Comparison of ENCODE assay signal across 13 cellular contexts in the genomic region with DNA sequence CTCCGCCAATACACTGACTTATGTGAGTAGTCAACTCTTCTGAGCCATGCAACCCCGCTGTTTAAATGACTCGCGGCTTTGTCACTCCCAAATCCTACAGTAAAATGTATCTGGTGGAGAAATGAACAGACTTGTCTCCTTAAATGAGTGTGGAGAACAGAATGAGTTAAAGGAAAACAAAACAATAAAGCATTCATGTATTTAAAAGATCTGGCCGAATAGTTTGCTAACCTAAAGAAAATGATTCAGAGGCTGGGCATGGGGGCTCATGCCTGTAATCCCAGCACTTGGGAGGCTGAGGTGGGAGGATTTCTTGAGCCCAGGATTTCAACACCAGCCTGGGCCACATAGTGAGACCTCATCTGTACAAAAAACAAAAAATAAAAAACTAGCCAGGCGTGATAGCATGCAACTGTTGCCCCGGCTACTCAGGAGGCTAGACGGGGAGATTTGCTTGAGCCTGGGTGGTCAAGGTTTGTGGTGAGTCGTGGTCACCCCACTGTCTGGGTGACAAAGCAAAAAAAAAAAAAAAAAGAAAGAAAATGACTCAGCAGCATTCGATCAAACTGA.
A peak's percentile ranks its signal among the peaks of the same experiment; 100 is the strongest.
DNase-seq lines count a peak whose midpoint lies in the region; ATAC-seq and TF ChIP-seq lines count a peak whose summit lies in the region.
"Had no signal": no experiment of that assay in that cellular context is flagged by ENCODE, and none has a peak within 500 bp of the region (broad histone marks: within the 10 kb centered on the region; RNA-seq: fewer than 3 reads in every experiment).

No MANE protein-coding gene starts in this region.

- no peak overlapping the region for H3K27ac Mint-ChIP-seq in CD4-positive, alpha-beta T cell
- H3K27ac Mint-ChIP-seq in activated CD4-positive, alpha-beta T cell treated with anti-CD3 and anti-CD28 coated beads, Interleukin-2, amount 10 ng/mL, durations not matched to agents 24 days and 14 days = no peak overlapping the region

- POLR2A ChIA-PET in CD4-positive, alpha-beta T cell (lab: Charles Lee) = no interaction called here

- H3K4me3 Mint-ChIP-seq in CD4-positive, alpha-beta T cell = no peak overlapping the region
- no peak overlapping the region for H3K4me3 Mint-ChIP-seq in activated CD4-positive, alpha-beta T cell treated with anti-CD3 and anti-CD28 coated beads, Interleukin-2, amount 10 ng/mL, durations not matched to agents 24 days and 14 days

- no peak for TF ChIP-seq CTCF in cardiac fibroblast (IDR thresholded peaks at IDR 0.05; ENCODE audit: low read depth, low read length)
- no peak for TF ChIP-seq CTCF in CD4-positive, alpha-beta T cell (IDR thresholded peaks at IDR 0.05)

- H3K9me3 Mint-ChIP-seq in CD4-positive, alpha-beta T cell = no peaks in the 10 kb centered on the region
- no peaks in the 10 kb centered on the region for H3K9me3 Mint-ChIP-seq in activated CD4-positive, alpha-beta T cell treated with anti-CD3 and anti-CD28 coated beads, Interleukin-2, amount 10 ng/mL, durations not matched to agents 24 days and 14 days

- CTCF ChIA-PET in CD4-positive, alpha-beta T cell (lab: Charles Lee) = no interaction called here

- H3K9me3 ChIP-seq in CD4-positive, alpha-beta T cell (ENCODE audit: control insufficient read depth, low read length) = no peaks in the 10 kb centered on the region
- H3K9me3 ChIP-seq: ovary had no signal

- no peak overlapping the region for H3K4me3 ChIP-seq in cardiac fibroblast (replicated peaks in 1 of 2; ENCODE audit: low read depth in 2 of 2, low read length in 2 of 2)
- H3K4me3 ChIP-seq: ovary had no signal

- ATAC-seq in GM18907 (IDR thresholded peaks at IDR 0.05; ENCODE audit: unreplicated experiment) = peak; percentile 60
- ATAC-seq in HG03354 (IDR thresholded peaks at IDR 0.05; ENCODE audit: poor library complexity, severe bottlenecking, unreplicated experiment) = peak; percentile 52
- no peak for ATAC-seq in CD4-positive, alpha-beta T cell (ENCODE audit: poor library complexity)
- no peak for ATAC-seq in GM19455 (IDR thresholded peaks at IDR 0.05; ENCODE audit: unreplicated experiment)

- no peaks in the 10 kb centered on the region for H3K36me3 Mint-ChIP-seq in CD4-positive, alpha-beta T cell (ENCODE audit: low read depth)
- H3K36me3 Mint-ChIP-seq in activated CD4-positive, alpha-beta T cell treated with anti-CD3 and anti-CD28 coated beads, Interleukin-2, amount 10 ng/mL, durations not matched to agents 24 days and 14 days (ENCODE audit: low read depth) = no peaks in the 10 kb centered on the region

- H3K27me3 ChIP-seq in CD4-positive, alpha-beta T cell (ENCODE audit: control insufficient read depth, insufficient read depth, low read length) = peaks cover under 1% of the 10 kb centered on the region
- H3K27me3 ChIP-seq: ovary had no signal

- H3K4me1 Mint-ChIP-seq in CD4-positive, alpha-beta T cell (ENCODE audit: low read depth) = no peaks in the 10 kb centered on the region
- no peaks in the 10 kb centered on the region for H3K4me1 Mint-ChIP-seq in activated CD4-positive, alpha-beta T cell treated with anti-CD3 and anti-CD28 coated beads, Interleukin-2, amount 10 ng/mL, durations not matched to agents 24 days and 14 days

- intact Hi-C loops in CD4-positive, alpha-beta T cell (cut with DNase I, micrococcal nuclease) = no loop called here
- intact Hi-C loops in activated CD4-positive, alpha-beta T cell treated with anti-CD3 and anti-CD28 coated beads, Interleukin-2, amount 10 ng/mL, durations not matched to agents 24 days and 14 days (cut with micrococcal nuclease) = no loop called here

- no peak overlapping the region for H3K27ac ChIP-seq in CD4-positive, alpha-beta T cell (ENCODE audit: low read depth, low read length)
- H3K27ac ChIP-seq: ovary had no signal

- peak; percentile 8 to 64 for DNase-seq in cardiac fibroblast (ENCODE audit: low read depth in 2 of 2)
- DNase-seq in renal cortical epithelial cell (ENCODE audit: low read depth) = peak; percentile 84
- DNase-seq in CD4-positive, alpha-beta T cell = no peak
- DNase-seq in amygdala (lab: John Stamatoyannopoulos, UW) = no peak
- DNase-seq in activated CD4-positive, alpha-beta T cell treated with anti-CD3 and anti-CD28 coated beads, Interleukin-2, amount 10 ng/mL, durations not matched to agents 24 days and 14 days = no peak
- DNase-seq: activated CD4-positive, alpha-beta T cell treated with anti-CD3 and anti-CD28 coated beads, Interleukin-2, amount 50 U/mL, for 1 hour; kidney; NCI-H526; ovary; trophoblast cell had no signal

- peaks cover 12% of the 10 kb centered on the region for H3K27me3 Mint-ChIP-seq in CD4-positive, alpha-beta T cell
- peaks cover 1% of the 10 kb centered on the region for H3K27me3 Mint-ChIP-seq in activated CD4-positive, alpha-beta T cell treated with anti-CD3 and anti-CD28 coated beads, Interleukin-2, amount 10 ng/mL, durations not matched to agents 24 days and 14 days

Comparison
In these comparisons a context has a peak if more than half of its experiments do, and no peak if none do; other contexts are left out.
1. ATAC-seq: peak in GM18907 (single experiment) and HG03354 (single experiment); none in CD4-positive, alpha-beta T cell (single experiment) and GM19455 (single experiment).
2. DNase-seq: peak in cardiac fibroblast (2 of 2) and renal cortical epithelial cell (single experiment); none in CD4-positive, alpha-beta T cell (0 of 10), amygdala (0 of 56) and activated CD4-positive, alpha-beta T cell treated with anti-CD3 and anti-CD28 coated beads, Interleukin-2, amount 10 ng/mL, durations not matched to agents 24 days and 14 days (single experiment).